ENCODE assay signal across 15 cellular contexts in the genomic region with DNA sequence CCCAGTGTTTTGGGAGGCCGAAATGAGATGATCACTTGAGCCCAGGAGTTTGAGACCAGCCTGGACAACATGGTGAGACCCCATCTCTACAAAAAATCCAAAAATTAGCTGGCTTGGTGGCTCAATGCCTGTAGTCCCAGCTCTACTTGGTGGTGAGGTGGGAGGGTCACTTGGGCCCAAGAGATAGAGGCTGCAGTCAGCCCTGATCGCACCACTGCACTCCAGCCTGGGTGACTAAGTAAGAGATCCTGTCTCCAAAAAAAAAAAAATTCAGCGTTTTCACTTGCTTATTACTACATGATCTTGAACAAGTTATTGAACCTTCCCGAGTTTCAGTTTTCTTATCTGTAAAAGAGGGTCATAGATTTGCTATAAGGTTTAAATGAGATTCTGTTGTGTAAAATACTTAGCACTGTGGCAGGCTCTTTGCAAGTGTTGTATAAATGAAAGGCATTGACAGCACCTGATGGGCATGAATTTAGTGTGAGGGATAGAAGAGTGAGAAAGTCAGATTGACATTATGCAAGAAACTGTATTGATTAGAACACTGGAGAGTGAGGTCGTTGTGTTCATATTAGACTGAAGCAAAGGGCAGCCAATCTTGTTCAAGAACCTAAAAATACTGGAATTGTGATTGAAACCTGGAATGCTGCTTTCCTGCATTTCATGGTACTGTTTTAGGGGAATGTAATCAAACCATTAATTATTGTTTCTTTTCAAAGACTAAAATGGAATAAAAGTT.
A peak's percentile ranks its signal among the peaks of the same experiment; 100 is the strongest.
DNase-seq lines count a peak whose midpoint lies in the region; ATAC-seq and TF ChIP-seq lines count a peak whose summit lies in the region.
"Had no signal": no experiment of that assay in that cellular context is flagged by ENCODE, and none has a peak within 500 bp of the region (broad histone marks: within the 10 kb centered on the region; RNA-seq: fewer than 3 reads in every experiment).

No MANE protein-coding gene starts in this region.

- no peak overlapping the region for H3K4me2 ChIP-seq in neuronal stem cell (ENCODE audit: insufficient read depth, low read length, poor library complexity, severe bottlenecking)

- in situ Hi-C loops in Caki2 (cut with HindIII; ENCODE audit: low pct_unique_long_range_greater_than_20kb, low sequenced_read_pairs) = no loop called here

- H3K9me3 Mint-ChIP-seq in activated B cell treated with CpG ODN at 0.5 μM for 24 hours (no peaks in the 10 kb centered on the region), memory B cell (no peaks in the 10 kb centered on the region)
- H3K9me3 Mint-ChIP-seq: CD4-positive, alpha-beta T cell had no signal

- WGBS in neuronal stem cell (ENCODE audit: extremely low coverage in 2 of 2, insufficient read length in 2 of 2, insufficient replicate concordance in 1 of 2), 2 donors = no CpG with 5 or more reads among the region's 5 CpGs

- no peaks in the 10 kb centered on the region for H3K27me3 ChIP-seq in neuronal stem cell (ENCODE audit: control insufficient read depth in 3 of 3, insufficient read depth in 3 of 3, low read depth in 1 of 3, low read length in 3 of 3)

- H2BK15ac ChIP-seq in neuronal stem cell (ENCODE audit: low read length) = no peak overlapping the region

- no peak overlapping the region for H4K91ac ChIP-seq in neuronal stem cell (ENCODE audit: low read depth, low read length, poor library complexity)

- ATAC-seq in activated B cell treated with CpG ODN at 0.5 μM for 24 hours (ENCODE audit: low read depth) (no peak), memory B cell (ENCODE audit: low read depth) (no peak)
- ATAC-seq: HCT116 had no signal

- H2BK12ac ChIP-seq in neuronal stem cell (ENCODE audit: low read length) = no peak overlapping the region

- peaks cover 0 to 18% of the 10 kb centered on the region in 2 donors for H3K4me1 ChIP-seq in neuronal stem cell (ENCODE audit: control insufficient read depth in 2 of 2, insufficient read depth in 1 of 2, low read depth in 1 of 2, low read length in 2 of 2)

- H3K14ac ChIP-seq in neuronal stem cell (ENCODE audit: low read length) = no peak overlapping the region

- no peak overlapping the region for H2AK5ac ChIP-seq in neuronal stem cell (ENCODE audit: low read depth, low read length)

- H3K18ac ChIP-seq in neuronal stem cell (ENCODE audit: low read length) = no peak overlapping the region

- no peak overlapping the region for H3K23ac ChIP-seq in neuronal stem cell (ENCODE audit: low read depth, low read length, poor library complexity)

- H3K27ac Mint-ChIP-seq in activated B cell treated with CpG ODN at 0.5 μM for 24 hours (peak overlapping the region; percentile 9), memory B cell (peak overlapping the region; percentile 2)
- H3K27ac Mint-ChIP-seq: B cell; CD4-positive, alpha-beta T cell had no signal

- H3K9me3 ChIP-seq in neuronal stem cell (replicated peaks in 1 of 2; ENCODE audit: control insufficient read depth in 2 of 2, insufficient read depth in 1 of 2, low read depth in 1 of 2, low read length in 2 of 2) = no peaks in the 10 kb centered on the region

- DNase-seq in Caki2 (ENCODE audit: low read depth) (peak; percentile 25), activated B cell treated with CpG ODN at 0.5 μM for 24 hours (no peak), kidney tubule cell (ENCODE audit: low spot score) (peak; percentile 58), memory B cell (ENCODE audit: low spot score in 2 of 2) (no peak), NCI-H2196 treated with DMSO at 0.1 percent for 48 hours (lab: John Stamatoyannopoulos, UW; ENCODE audit: unreplicated experiment) (no peak), ecto neural progenitor cell (ENCODE audit: low spot score) (no peak), neuronal stem cell (ENCODE audit: low spot score) (no peak), RPMI8226 (no peak)
- DNase-seq: 8988T; C1 segment of cervical spinal cord; CD4-positive, alpha-beta T cell; DMS79 had no signal

- no peak overlapping the region for H2BK5ac ChIP-seq in neuronal stem cell (ENCODE audit: low read length)

- peaks cover 0 to 5% of the 10 kb centered on the region in 2 donors for H3K36me3 ChIP-seq in neuronal stem cell (replicated peaks in 1 of 2; ENCODE audit: control insufficient read depth in 2 of 2, insufficient read depth in 2 of 2, low read length in 2 of 2)

- no peak overlapping the region for H3K4me3 ChIP-seq in neuronal stem cell (ENCODE audit: low read length in 2 of 2)
- H3K4me3 ChIP-seq: GM23248 had no signal

- no peak overlapping the region for H2AFZ ChIP-seq in neuronal stem cell (ENCODE audit: low read length)
- H2AFZ ChIP-seq: GM23248 had no signal

- H2BK120ac ChIP-seq in neuronal stem cell (ENCODE audit: low read depth, low read length) = no peak overlapping the region

- H3K9ac ChIP-seq in neuronal stem cell (ENCODE audit: low read depth, low read length, poor library complexity) = no peak overlapping the region
- H3K9ac ChIP-seq: GM23248 had no signal

- no peak overlapping the region for H3K4ac ChIP-seq in neuronal stem cell (ENCODE audit: low read length)

- no peak overlapping the region for H4K8ac ChIP-seq in neuronal stem cell (ENCODE audit: low read depth, low read length)

- H3K4me3 Mint-ChIP-seq in activated B cell treated with CpG ODN at 0.5 μM for 24 hours (no peak overlapping the region), memory B cell (no peak overlapping the region)
- H3K4me3 Mint-ChIP-seq: B cell; CD4-positive, alpha-beta T cell had no signal

- no peak overlapping the region for H3K27ac ChIP-seq in neuronal stem cell (replicated peaks; ENCODE audit: low read length)

- H3K4me1 Mint-ChIP-seq in activated B cell treated with CpG ODN at 0.5 μM for 24 hours (peaks cover 23% of the 10 kb centered on the region), memory B cell (peaks cover 15% of the 10 kb centered on the region)

- H3K79me1 ChIP-seq in neuronal stem cell (ENCODE audit: low read depth, low read length) = no peaks in the 10 kb centered on the region

- POLR2A ChIA-PET in activated B cell treated with CpG ODN at 0.5 μM for 24 hours (lab: Charles Lee) = interaction anchor here (0.7 kb wide), 1 partner anchor 53 kb away, joined by 5 read pairs; no protein-coding TSS in a partner anchor

- peaks cover 5% of the 10 kb centered on the region for H3K36me3 Mint-ChIP-seq in activated B cell treated with CpG ODN at 0.5 μM for 24 hours (ENCODE audit: low read depth)
- H3K36me3 Mint-ChIP-seq in memory B cell = peaks cover 5% of the 10 kb centered on the region

- no peak for TF ChIP-seq CTCF in activated B cell treated with CpG ODN at 0.5 μM for 24 hours (IDR thresholded peaks at IDR 0.05)

- CTCF ChIA-PET in activated B cell treated with CpG ODN at 0.5 μM for 24 hours (lab: Charles Lee) = no interaction called here

- H3K27me3 Mint-ChIP-seq in activated B cell treated with CpG ODN at 0.5 μM for 24 hours (no peaks in the 10 kb centered on the region), memory B cell (no peaks in the 10 kb centered on the region)
- H3K27me3 Mint-ChIP-seq: B cell; CD4-positive, alpha-beta T cell had no signal

- intact Hi-C loops in activated B cell treated with CpG ODN at 0.5 μM for 24 hours (cut with micrococcal nuclease) = no loop called here

Comparison
In these comparisons a context has a peak if more than half of its experiments do, and no peak if none do; other contexts are left out.
1. DNase-seq: peak in Caki2 (single experiment) and kidney tubule cell (single experiment); none in activated B cell treated with CpG ODN at 0.5 μM for 24 hours (single experiment), memory B cell (0 of 2), NCI-H2196 treated with DMSO at 0.1 percent for 48 hours (single experiment), ecto neural progenitor cell (single experiment), neuronal stem cell (single experiment) and RPMI8226 (single experiment).